Comparison of ENCODE assay signal across 31 cellular contexts in the genomic region with DNA sequence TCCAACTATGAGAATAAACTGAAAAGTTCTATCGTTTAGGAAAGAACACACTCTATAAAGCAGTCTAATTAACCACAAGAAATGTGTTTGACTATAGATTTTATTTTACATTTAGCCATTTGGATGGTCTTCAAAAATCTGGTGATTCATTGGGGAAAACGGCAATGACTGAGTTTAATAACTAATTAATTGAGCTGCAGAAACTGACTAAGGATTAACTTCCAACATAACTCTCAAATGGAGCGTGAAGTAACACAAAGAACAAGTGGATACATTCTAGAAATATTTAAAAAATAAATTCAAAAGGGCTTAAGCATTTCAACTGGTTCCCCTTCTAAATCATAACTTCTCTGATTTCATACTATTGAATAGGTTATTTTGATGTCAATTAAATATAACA.
"Had no signal": no experiment of that assay in that cellular context is flagged by ENCODE, and none has a peak within 500 bp of the region (broad histone marks: within the 10 kb centered on the region; RNA-seq: fewer than 3 reads in every experiment).

No MANE protein-coding gene starts in this region.

- H3K36me3 Mint-ChIP-seq: naive thymus-derived CD8-positive, alpha-beta T cell; natural killer cell treated with Interleukin-12 subunit alpha and Interleukin-12 subunit beta and Interleukin-15 and Interleukin-18, amount 100 ng/mL, for 72 hours; neural progenitor cell; stimulated activated effector memory CD8-positive, alpha-beta T cell treated with anti-CD3 and anti-CD28 coated beads, Interleukin-12 subunit alpha, Interleukin-12 subunit beta, amount 100 ng/mL, for 72 hours; stimulated activated naive B cell treated with anti-CD40 and anti-IgM and Interleukin-4, amounts not matched to agents 10 μg/mL and 1 μg/mL and 100 μg/mL, for 72 hours had no signal

- ATAC-seq: naive thymus-derived CD8-positive, alpha-beta T cell; natural killer cell treated with Interleukin-12 subunit alpha and Interleukin-12 subunit beta and Interleukin-15 and Interleukin-18, amount 100 ng/mL, for 72 hours; psoas muscle; right cardiac atrium; right lobe of liver; stimulated activated effector memory CD8-positive, alpha-beta T cell treated with anti-CD3 and anti-CD28 coated beads, Interleukin-12 subunit alpha, Interleukin-12 subunit beta, amount 100 ng/mL, for 72 hours; stimulated activated naive B cell treated with anti-CD40 and anti-IgM and Interleukin-4, amounts not matched to agents 10 μg/mL and 1 μg/mL and 100 μg/mL, for 72 hours had no signal

- H3K79me2 ChIP-seq: parathyroid adenoma had no signal

- H3K27ac Mint-ChIP-seq: naive thymus-derived CD8-positive, alpha-beta T cell; natural killer cell treated with Interleukin-12 subunit alpha and Interleukin-12 subunit beta and Interleukin-15 and Interleukin-18, amount 100 ng/mL, for 72 hours; nephron progenitor cell; neural progenitor cell; progenitor cell of endocrine pancreas; stimulated activated effector memory CD8-positive, alpha-beta T cell treated with anti-CD3 and anti-CD28 coated beads, Interleukin-12 subunit alpha, Interleukin-12 subunit beta, amount 100 ng/mL, for 72 hours; stimulated activated naive B cell treated with anti-CD40 and anti-IgM and Interleukin-4, amounts not matched to agents 10 μg/mL and 1 μg/mL and 100 μg/mL, for 72 hours; stimulated activated naive CD8-positive, alpha-beta T cell treated with anti-CD3 and anti-CD28 coated beads, Interleukin-15, Interleukin-2, amounts not matched to agents 100 ng/mL and 50 ng/mL, for 24 hours had no signal

- H3K4me2 ChIP-seq: neural progenitor cell had no signal

- H3K4me3 ChIP-seq: neural progenitor cell, ovary, psoas muscle, right lobe of liver, sigmoid colon, stomach, thoracic aorta, thyroid gland, tibial nerve, upper lobe of left lung, vagina had no signal

- H3K36me3 ChIP-seq: neural progenitor cell, ovary, right lobe of liver, sigmoid colon, stomach, thoracic aorta, thyroid gland, tibial nerve, upper lobe of left lung, vagina had no signal

- H3K27me3 Mint-ChIP-seq: naive thymus-derived CD8-positive, alpha-beta T cell; natural killer cell treated with Interleukin-12 subunit alpha and Interleukin-12 subunit beta and Interleukin-15 and Interleukin-18, amount 100 ng/mL, for 72 hours; progenitor cell of endocrine pancreas; stimulated activated naive B cell treated with anti-CD40 and anti-IgM and Interleukin-4, amounts not matched to agents 10 μg/mL and 1 μg/mL and 100 μg/mL, for 72 hours; stimulated activated naive CD8-positive, alpha-beta T cell treated with anti-CD3 and anti-CD28 coated beads, Interleukin-15, Interleukin-2, amounts not matched to agents 100 ng/mL and 50 ng/mL, for 24 hours had no signal

- H3K27ac ChIP-seq: neural progenitor cell, ovary, parathyroid adenoma, psoas muscle, right lobe of liver, sigmoid colon, stomach, thoracic aorta, thyroid gland, tibial nerve, upper lobe of left lung, vagina had no signal

- DNase-seq: naive thymus-derived CD8-positive, alpha-beta T cell; nephron progenitor cell; occipital lobe; ovary; posterior cingulate gyrus; psoas muscle; retina; right cardiac atrium; right lobe of liver; sigmoid colon; small intestine; stimulated activated CD4-positive, alpha-beta T cell treated with anti-CD3 and anti-CD28 coated beads, Interleukin-15, amount 100 ng/mL, for 24 hours; stimulated activated CD4-positive, alpha-beta T cell treated with anti-CD3 and anti-CD28 coated beads, Interleukin-2, amount 100 ng/mL, for 24 hours; stimulated activated CD4-positive, alpha-beta T cell treated with anti-CD3 and anti-CD28 coated beads, Interleukin-2, amount 100 ng/mL, for 48 hours; stimulated activated CD4-positive, alpha-beta T cell treated with anti-CD3 and anti-CD28 coated beads, Interleukin-4, amount 100 ng/mL, for 24 hours; stimulated activated naive B cell treated with anti-CD40 and anti-IgM and Interleukin-4, amounts not matched to agents 10 μg/mL and 1 μg/mL and 100 μg/mL, for 72 hours; stimulated activated naive CD4-positive, alpha-beta T cell treated with Interleukin-2 at 50 U/mL for 16 hours; stomach; thyroid gland; trophoblast cell; upper lobe of left lung had no signal

- H3K9ac ChIP-seq: neural progenitor cell, parathyroid adenoma had no signal

- H3K27me3 ChIP-seq: neural progenitor cell, ovary, right lobe of liver, sigmoid colon, stomach, thyroid gland, tibial nerve, upper lobe of left lung, vagina had no signal

- H2AFZ ChIP-seq: neural progenitor cell, parathyroid adenoma had no signal

- H3K9me3 Mint-ChIP-seq: natural killer cell treated with Interleukin-12 subunit alpha and Interleukin-12 subunit beta and Interleukin-15 and Interleukin-18, amount 100 ng/mL, for 72 hours had no signal

- H3K4me3 Mint-ChIP-seq: naive thymus-derived CD8-positive, alpha-beta T cell; natural killer cell treated with Interleukin-12 subunit alpha and Interleukin-12 subunit beta and Interleukin-15 and Interleukin-18, amount 100 ng/mL, for 72 hours; nephron progenitor cell; neural progenitor cell; stimulated activated effector memory CD8-positive, alpha-beta T cell treated with anti-CD3 and anti-CD28 coated beads, Interleukin-12 subunit alpha, Interleukin-12 subunit beta, amount 100 ng/mL, for 72 hours; stimulated activated naive B cell treated with anti-CD40 and anti-IgM and Interleukin-4, amounts not matched to agents 10 μg/mL and 1 μg/mL and 100 μg/mL, for 72 hours; stimulated activated naive CD8-positive, alpha-beta T cell treated with anti-CD3 and anti-CD28 coated beads, Interleukin-15, Interleukin-2, amounts not matched to agents 100 ng/mL and 50 ng/mL, for 24 hours had no signal

- H3K9me3 ChIP-seq: ovary, psoas muscle, right lobe of liver, sigmoid colon, thoracic aorta, thyroid gland, vagina had no signal

- H3K4me1 ChIP-seq: neural progenitor cell, parathyroid adenoma, psoas muscle, right lobe of liver, sigmoid colon, stomach, thyroid gland, tibial nerve, upper lobe of left lung, vagina had no signal

- H3K4me1 Mint-ChIP-seq: naive thymus-derived CD8-positive, alpha-beta T cell; nephron progenitor cell; neural progenitor cell; stimulated activated effector memory CD8-positive, alpha-beta T cell treated with anti-CD3 and anti-CD28 coated beads, Interleukin-12 subunit alpha, Interleukin-12 subunit beta, amount 100 ng/mL, for 72 hours; stimulated activated naive B cell treated with anti-CD40 and anti-IgM and Interleukin-4, amounts not matched to agents 10 μg/mL and 1 μg/mL and 100 μg/mL, for 72 hours had no signal

- FAIRE-seq: small intestine, urothelium cell line had no signal
